Comparison of ENCODE assay signal across 1 cellular context in genomic region chr20:48723308-48724264, GRCh38.
TF ChIP-seq lines count a peak whose summit lies in the region.

No MANE protein-coding gene starts in this region.

TF ChIP-seq in HepG2, 621 proteins besides CTCF, POLR2A, EP300 and RAD21 (continued from another document and continues in another):
- TF ChIP-seq SOX6 (IDR thresholded peaks at IDR 0.05) (no peak), SOX6 (CRISPR knock-in tag; IDR thresholded peaks at IDR 0.05) (peak; percentile 46; the same call in 1 of the 2 replicates), MYNN (CRISPR knock-in tag; IDR thresholded peaks at IDR 0.05; ENCODE audit: low read depth) (no peak), NCOA2 (CRISPR knock-in tag; IDR thresholded peaks at IDR 0.05) (0 out of 2 replicates have a peak, but pooled peaks have one; percentile 20), GABPB1 (CRISPR knock-in tag; IDR thresholded peaks at IDR 0.05) (peak; percentile 58), GPBP1L1 (CRISPR knock-in tag; IDR thresholded peaks at IDR 0.05) (no peak), HNRNPL (IDR thresholded peaks at IDR 0.05; ENCODE audit: low read depth, low read length) (0 out of 2 replicates have a peak, but pooled peaks have one; percentile 66), PBX2 (CRISPR knock-in tag; IDR thresholded peaks at IDR 0.05) (no peak), E2F2 (CRISPR knock-in tag; IDR thresholded peaks at IDR 0.05; ENCODE audit: borderline replicate concordance) (no peak; the same call in 1 of the 2 replicates), TBX2 (CRISPR knock-in tag; IDR thresholded peaks at IDR 0.05; ENCODE audit: borderline replicate concordance) (no peak; the same call in 1 of the 2 replicates), HNF4A (CRISPR knock-in tag; IDR thresholded peaks at IDR 0.05) (peak; percentile 54; the same call in 1 of the 2 replicates), ZNF33B (CRISPR knock-in tag; IDR thresholded peaks at IDR 0.05) (0 out of 2 replicates have a peak, but pooled peaks have one; percentile 19), GRHL1 (CRISPR knock-in tag; conservative IDR thresholded peaks at IDR 0.05) (no peak), ZFP62 (CRISPR knock-in tag; IDR thresholded peaks at IDR 0.05) (no peak), ATF1 (CRISPR knock-in tag; IDR thresholded peaks at IDR 0.05) (no peak), PRDM4 (CRISPR knock-in tag; IDR thresholded peaks at IDR 0.05; ENCODE audit: borderline replicate concordance) (no peak), ZBTB25 (CRISPR knock-in tag; IDR thresholded peaks at IDR 0.05) (no peak), ZNF607 (CRISPR knock-in tag; IDR thresholded peaks at IDR 0.05; ENCODE audit: borderline replicate concordance) (no peak), ARID2 (CRISPR knock-in tag; IDR thresholded peaks at IDR 0.05; ENCODE audit: borderline replicate concordance) (no peak), HDAC2 (CRISPR knock-in tag; IDR thresholded peaks at IDR 0.05) (peak; percentile 63; the same call in 1 of the 2 replicates), ZSCAN31 (CRISPR knock-in tag; IDR thresholded peaks at IDR 0.05; ENCODE audit: low read depth) (0 out of 2 replicates have a peak, but pooled peaks have one; percentile 20), ZBTB10 (CRISPR knock-in tag; IDR thresholded peaks at IDR 0.05; ENCODE audit: borderline replicate concordance) (no peak), ZNF552 (CRISPR knock-in tag; IDR thresholded peaks at IDR 0.05; ENCODE audit: borderline replicate concordance) (no peak), PATZ1 (CRISPR knock-in tag; IDR thresholded peaks at IDR 0.05) (peak; percentile 81), ZNF761 (CRISPR knock-in tag; conservative IDR thresholded peaks at IDR 0.05) (0 out of 2 replicates have a peak, but pooled peaks have one; percentile 73), ZNF598 (CRISPR knock-in tag; IDR thresholded peaks at IDR 0.05; ENCODE audit: borderline replicate concordance) (peak; percentile 19; the same call in 1 of the 2 replicates), ZNF629 (CRISPR knock-in tag; conservative IDR thresholded peaks at IDR 0.05) (no peak), ZNF597 (CRISPR knock-in tag; IDR thresholded peaks at IDR 0.05) (no peak), PLSCR1 (CRISPR knock-in tag; IDR thresholded peaks at IDR 0.05; ENCODE audit: borderline replicate concordance) (no peak), ZNF230 (CRISPR knock-in tag; IDR thresholded peaks at IDR 0.05) (peak; percentile 87; the same call in 1 of the 2 replicates)
- TF ChIP-seq, protein P1, sequence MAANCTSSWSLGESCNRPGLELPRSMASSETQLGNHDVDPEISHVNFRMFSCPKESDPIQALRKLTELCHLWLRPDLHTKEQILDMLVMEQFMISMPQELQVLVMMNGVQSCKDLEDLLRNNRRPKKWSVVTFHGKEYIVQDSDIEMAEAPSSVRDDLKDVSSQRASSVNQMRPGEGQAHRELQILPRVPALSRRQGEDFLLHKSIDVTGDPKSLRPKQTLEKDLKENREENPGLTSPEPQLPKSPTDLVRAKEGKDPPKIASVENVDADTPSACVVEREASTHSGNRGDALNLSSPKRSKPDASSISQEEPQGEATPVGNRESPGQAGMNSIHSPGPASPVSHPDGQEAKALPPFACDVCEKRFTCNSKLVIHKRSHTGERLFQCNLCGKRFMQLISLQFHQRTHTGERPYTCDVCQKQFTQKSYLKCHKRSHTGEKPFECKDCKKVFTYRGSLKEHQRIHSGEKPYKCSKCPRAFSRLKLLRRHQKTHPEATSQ (CRISPR knock-in tag; IDR thresholded peaks at IDR 0.05; ENCODE audit: borderline replicate concordance) = no peak
- TF ChIP-seq, protein P2, sequence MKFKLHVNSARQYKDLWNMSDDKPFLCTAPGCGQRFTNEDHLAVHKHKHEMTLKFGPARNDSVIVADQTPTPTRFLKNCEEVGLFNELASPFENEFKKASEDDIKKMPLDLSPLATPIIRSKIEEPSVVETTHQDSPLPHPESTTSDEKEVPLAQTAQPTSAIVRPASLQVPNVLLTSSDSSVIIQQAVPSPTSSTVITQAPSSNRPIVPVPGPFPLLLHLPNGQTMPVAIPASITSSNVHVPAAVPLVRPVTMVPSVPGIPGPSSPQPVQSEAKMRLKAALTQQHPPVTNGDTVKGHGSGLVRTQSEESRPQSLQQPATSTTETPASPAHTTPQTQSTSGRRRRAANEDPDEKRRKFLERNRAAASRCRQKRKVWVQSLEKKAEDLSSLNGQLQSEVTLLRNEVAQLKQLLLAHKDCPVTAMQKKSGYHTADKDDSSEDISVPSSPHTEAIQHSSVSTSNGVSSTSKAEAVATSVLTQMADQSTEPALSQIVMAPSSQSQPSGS (CRISPR knock-in tag; IDR thresholded peaks at IDR 0.05) = peak; percentile 72; the same call in 1 of the 2 replicates
- TF ChIP-seq, protein P3, sequence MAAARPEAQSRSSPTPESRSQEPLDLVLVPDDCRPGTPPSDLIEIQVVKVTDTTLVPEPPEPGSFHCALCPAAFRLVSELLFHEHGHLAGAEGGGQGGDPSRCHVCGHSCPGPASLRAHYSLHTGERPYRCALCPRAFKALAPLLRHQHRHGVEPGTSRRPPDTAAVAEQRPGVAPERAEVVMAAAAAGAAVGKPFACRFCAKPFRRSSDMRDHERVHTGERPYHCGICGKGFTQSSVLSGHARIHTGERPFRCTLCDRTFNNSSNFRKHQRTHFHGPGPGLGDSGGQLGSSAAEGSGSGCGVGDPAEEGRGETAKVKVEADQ (CRISPR knock-in tag; IDR thresholded peaks at IDR 0.05; ENCODE audit: borderline replicate concordance) = no peak
- TF ChIP-seq, protein P4, sequence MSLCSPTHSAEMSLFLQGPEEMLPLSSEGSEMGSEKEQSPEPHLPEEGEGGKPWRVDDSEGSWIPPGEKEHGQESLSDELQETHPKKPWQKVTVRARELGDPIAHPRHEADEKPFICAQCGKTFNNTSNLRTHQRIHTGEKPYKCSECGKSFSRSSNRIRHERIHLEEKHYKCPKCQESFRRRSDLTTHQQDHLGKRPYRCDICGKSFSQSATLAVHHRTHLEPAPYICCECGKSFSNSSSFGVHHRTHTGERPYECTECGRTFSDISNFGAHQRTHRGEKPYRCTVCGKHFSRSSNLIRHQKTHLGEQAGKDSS (CRISPR knock-in tag; IDR thresholded peaks at IDR 0.05; ENCODE audit: borderline replicate concordance, low read depth) = 0 out of 2 replicates have a peak, but pooled peaks have one; percentile 51
